1 cellular context compared by ENCODE assay signal in the genomic region with DNA sequence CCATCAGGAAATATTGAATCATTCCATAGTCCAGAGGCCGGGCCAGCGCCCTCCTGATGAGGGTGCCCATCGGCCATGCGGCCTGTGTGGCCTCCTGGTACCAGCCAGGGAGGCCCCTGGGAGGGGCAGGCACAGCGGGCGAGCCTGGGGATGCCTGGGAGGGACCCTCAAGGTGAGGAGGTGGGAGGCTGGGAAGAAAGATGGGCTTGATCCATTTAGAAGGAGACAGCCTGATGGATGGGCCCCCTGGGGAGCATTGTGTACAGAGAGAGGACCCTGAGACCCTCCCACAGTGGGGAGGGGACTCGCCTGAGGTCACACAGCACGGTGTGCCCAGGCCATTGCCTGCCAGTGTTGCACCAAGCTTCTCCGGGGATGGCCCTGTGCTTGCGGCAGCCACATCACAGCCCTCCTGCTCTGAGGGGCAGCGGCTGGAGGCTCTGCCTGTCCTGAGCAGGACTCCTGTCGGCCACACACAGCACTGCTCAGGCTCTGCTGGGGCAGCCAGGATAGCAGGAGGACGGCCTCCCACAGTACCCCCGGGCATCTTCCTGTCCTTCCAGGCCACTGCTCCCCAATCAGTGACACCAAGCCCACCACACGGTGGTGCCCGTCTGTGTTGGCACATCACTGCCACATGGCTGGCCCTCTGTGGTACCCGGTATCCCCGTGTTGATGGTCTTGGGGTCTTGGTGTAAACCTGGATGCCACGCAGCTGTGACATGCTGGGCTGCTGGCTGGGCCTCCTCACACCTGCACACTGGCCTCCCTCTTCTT.
TF ChIP-seq lines count a peak whose summit lies in the region.

No MANE protein-coding gene starts in this region.

TF ChIP-seq in neural cell, 6 proteins besides CTCF, POLR2A, EP300 and RAD21 (continued from another document):
- TF ChIP-seq, protein P1, sequence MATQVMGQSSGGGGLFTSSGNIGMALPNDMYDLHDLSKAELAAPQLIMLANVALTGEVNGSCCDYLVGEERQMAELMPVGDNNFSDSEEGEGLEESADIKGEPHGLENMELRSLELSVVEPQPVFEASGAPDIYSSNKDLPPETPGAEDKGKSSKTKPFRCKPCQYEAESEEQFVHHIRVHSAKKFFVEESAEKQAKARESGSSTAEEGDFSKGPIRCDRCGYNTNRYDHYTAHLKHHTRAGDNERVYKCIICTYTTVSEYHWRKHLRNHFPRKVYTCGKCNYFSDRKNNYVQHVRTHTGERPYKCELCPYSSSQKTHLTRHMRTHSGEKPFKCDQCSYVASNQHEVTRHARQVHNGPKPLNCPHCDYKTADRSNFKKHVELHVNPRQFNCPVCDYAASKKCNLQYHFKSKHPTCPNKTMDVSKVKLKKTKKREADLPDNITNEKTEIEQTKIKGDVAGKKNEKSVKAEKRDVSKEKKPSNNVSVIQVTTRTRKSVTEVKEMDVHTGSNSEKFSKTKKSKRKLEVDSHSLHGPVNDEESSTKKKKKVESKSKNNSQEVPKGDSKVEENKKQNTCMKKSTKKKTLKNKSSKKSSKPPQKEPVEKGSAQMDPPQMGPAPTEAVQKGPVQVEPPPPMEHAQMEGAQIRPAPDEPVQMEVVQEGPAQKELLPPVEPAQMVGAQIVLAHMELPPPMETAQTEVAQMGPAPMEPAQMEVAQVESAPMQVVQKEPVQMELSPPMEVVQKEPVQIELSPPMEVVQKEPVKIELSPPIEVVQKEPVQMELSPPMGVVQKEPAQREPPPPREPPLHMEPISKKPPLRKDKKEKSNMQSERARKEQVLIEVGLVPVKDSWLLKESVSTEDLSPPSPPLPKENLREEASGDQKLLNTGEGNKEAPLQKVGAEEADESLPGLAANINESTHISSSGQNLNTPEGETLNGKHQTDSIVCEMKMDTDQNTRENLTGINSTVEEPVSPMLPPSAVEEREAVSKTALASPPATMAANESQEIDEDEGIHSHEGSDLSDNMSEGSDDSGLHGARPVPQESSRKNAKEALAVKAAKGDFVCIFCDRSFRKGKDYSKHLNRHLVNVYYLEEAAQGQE (IDR thresholded peaks at IDR 0.05; ENCODE audit: borderline replicate concordance), result no peak
